ENCODE assay signal across 22 cellular contexts in the genomic region with DNA sequence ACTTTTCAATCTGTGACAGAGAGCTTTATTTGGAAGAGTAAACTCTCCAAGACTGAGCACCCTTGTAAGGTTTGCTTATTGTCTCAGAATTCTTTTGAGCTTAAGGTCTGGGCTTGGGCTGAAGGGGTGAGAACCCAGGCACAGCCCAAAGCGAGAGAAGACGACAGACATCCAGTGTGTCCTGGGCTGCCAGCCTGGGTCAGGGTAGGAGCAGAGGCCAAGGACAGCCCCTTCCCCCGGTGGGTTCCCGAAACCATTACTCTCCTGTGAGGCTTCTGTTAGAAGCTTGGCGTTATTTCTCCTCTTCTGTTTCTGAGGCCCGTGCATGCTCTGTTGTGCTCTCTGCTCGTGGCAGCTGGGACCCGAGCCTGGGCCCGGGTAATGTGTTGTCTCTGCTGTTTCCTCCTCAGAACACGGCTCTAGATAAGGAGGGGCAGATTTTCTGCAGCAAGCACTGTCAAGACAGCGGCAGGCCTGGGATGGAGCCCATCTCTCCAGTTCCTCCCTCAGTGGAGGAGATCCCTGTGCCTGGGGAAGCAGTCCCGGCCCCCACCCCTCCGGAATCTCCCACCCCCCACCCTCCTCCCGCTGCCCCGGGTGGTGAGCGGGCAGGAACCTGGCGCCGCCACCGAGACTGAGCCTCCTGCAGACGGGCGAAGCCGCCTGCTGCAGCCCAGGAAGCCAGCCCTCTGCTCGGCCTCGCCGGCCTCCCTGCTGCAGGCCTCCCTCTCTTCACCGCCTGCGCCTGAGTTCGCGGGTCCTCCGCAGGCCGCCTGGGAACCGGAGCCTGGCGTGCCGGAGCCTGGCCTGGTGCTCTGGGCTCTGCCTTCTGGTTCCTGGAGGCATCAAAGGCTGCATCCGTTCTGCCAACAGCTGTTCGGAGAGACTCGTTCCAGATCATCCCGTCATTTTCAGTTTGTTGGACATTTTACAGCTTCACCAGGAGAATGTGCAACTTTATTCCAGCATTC.
A peak's percentile ranks its signal among the peaks of the same experiment; 100 is the strongest.
DNase-seq lines count a peak whose midpoint lies in the region; ATAC-seq and TF ChIP-seq lines count a peak whose summit lies in the region.
"Had no signal": no experiment of that assay in that cellular context is flagged by ENCODE, and none has a peak within 500 bp of the region (broad histone marks: within the 10 kb centered on the region; RNA-seq: fewer than 3 reads in every experiment).

No MANE protein-coding gene starts in this region.

- H3K4me1 ChIP-seq in gastroesophageal sphincter (peaks cover 0 to 24% (median 0%) of the 10 kb centered on the region in 3 donors), mucosa of descending colon (ENCODE audit: low read depth) (peaks cover 38% of the 10 kb centered on the region)
- H3K4me1 ChIP-seq: A549, BLaER1, parathyroid adenoma, spleen had no signal

- intact Hi-C loops in Right ventricle myocardium inferior (cut with DNase I) (no loop called here), cardiac septum (cut with DNase I) (no loop called here), mucosa of descending colon (cut with DNase I, micrococcal nuclease) (no loop called here)

- no peaks in the 10 kb centered on the region for H3K27me3 Mint-ChIP-seq in type B pancreatic cell
- no peaks in the 10 kb centered on the region for H3K27me3 Mint-ChIP-seq in activated CD4-positive, alpha-beta memory T cell treated with anti-CD3 and anti-CD28 coated beads, Interleukin-2, amount 10 ng/mL, durations not matched to agents 7 days and 5 days
- H3K27me3 Mint-ChIP-seq: activated CD4-positive, alpha-beta memory T cell treated with anti-CD3 and anti-CD28 coated beads for 36 hours; activated naive CD8-positive, alpha-beta T cell treated with anti-CD3 and anti-CD28 coated beads, Interleukin-2, amount 10 ng/mL, durations not matched to agents 7 days and 5 days; naive thymus-derived CD4-positive, alpha-beta T cell had no signal

- no peak for TF ChIP-seq EP300 in gastroesophageal sphincter (IDR thresholded peaks at IDR 0.05)

- H3K9me3 ChIP-seq in gastroesophageal sphincter, result no peaks in the 10 kb centered on the region
- no peaks in the 10 kb centered on the region for H3K9me3 ChIP-seq in mucosa of descending colon
- H3K9me3 ChIP-seq: A549, BLaER1, spleen had no signal

- ATAC-seq in Right ventricle myocardium inferior, result peak; percentile 68
- no peak for ATAC-seq in gastroesophageal sphincter
- ATAC-seq in mucosa of descending colon, result peak; percentile 1
- ATAC-seq: A549; naive thymus-derived CD4-positive, alpha-beta T cell had no signal

- H3K36me3 ChIP-seq in gastroesophageal sphincter (peaks cover 0 to 56% of the 10 kb centered on the region in 2 donors), mucosa of descending colon (ENCODE audit: low read depth) (no peaks in the 10 kb centered on the region)
- H3K36me3 ChIP-seq: cardiac muscle cell had no signal

- no peaks in the 10 kb centered on the region for H3K27me3 ChIP-seq in gastroesophageal sphincter
- H3K27me3 ChIP-seq: BLaER1, cardiac muscle cell, spleen had no signal

- 53% methylated on average over 5 of the region's 38 CpGs; no CpG with 5 or more reads in 1 of the 2 donors for WGBS in gastroesophageal sphincter (ENCODE audit: low coverage in 1 of 2), 2 donors

- DNase-seq in Right ventricle myocardium inferior (ENCODE audit: missing footprints) (no peak), cardiac septum (ENCODE audit: low spot score) (no peak), mucosa of descending colon (peak in 1 of 3 donors; percentile 51), type B pancreatic cell (ENCODE audit: extremely low spot score, unreplicated experiment) (no peak), NCI-H748 treated with DMSO at 0.1 percent for 48 hours (lab: John Stamatoyannopoulos, UW) (no peak), NCI-H2081 treated with DMSO at 0.1 percent for 48 hours (lab: John Stamatoyannopoulos, UW) (no peak)
- no peak for DNase-seq in activated CD4-positive, alpha-beta memory T cell treated with anti-CD3 and anti-CD28 coated beads, Interleukin-2, amount 10 ng/mL, durations not matched to agents 7 days and 5 days
- DNase-seq: activated CD4-positive, alpha-beta memory T cell treated with anti-CD3 and anti-CD28 coated beads for 36 hours; activated naive CD8-positive, alpha-beta T cell treated with anti-CD3 and anti-CD28 coated beads, Interleukin-2, amount 10 ng/mL, durations not matched to agents 7 days and 5 days; activated T-cell treated with anti-CD3 and anti-CD28 coated beads, Interleukin-2, amount 50 U/mL, for 4 hours; HCEC 1CT; naive thymus-derived CD4-positive, alpha-beta T cell; NCI-H1436; NCI-H2171; spleen; stimulated activated CD4-positive, alpha-beta T cell treated with anti-CD3 and anti-CD28 coated beads, Interleukin-4, amount 100 ng/mL, for 4 hours had no signal

- H3K9me3 Mint-ChIP-seq in type B pancreatic cell, result no peaks in the 10 kb centered on the region
- H3K9me3 Mint-ChIP-seq in activated CD4-positive, alpha-beta memory T cell treated with anti-CD3 and anti-CD28 coated beads, Interleukin-2, amount 10 ng/mL, durations not matched to agents 7 days and 5 days, result no peaks in the 10 kb centered on the region
- H3K9me3 Mint-ChIP-seq: activated CD4-positive, alpha-beta memory T cell treated with anti-CD3 and anti-CD28 coated beads for 36 hours; activated naive CD8-positive, alpha-beta T cell treated with anti-CD3 and anti-CD28 coated beads, Interleukin-2, amount 10 ng/mL, durations not matched to agents 7 days and 5 days; activated T-cell treated with anti-CD3 and anti-CD28 coated beads, Interleukin-2, amount 50 U/mL, for 4 hours had no signal

- H3K36me3 Mint-ChIP-seq in type B pancreatic cell, result peaks cover 32% of the 10 kb centered on the region
- H3K36me3 Mint-ChIP-seq in activated CD4-positive, alpha-beta memory T cell treated with anti-CD3 and anti-CD28 coated beads, Interleukin-2, amount 10 ng/mL, durations not matched to agents 7 days and 5 days (ENCODE audit: low read depth), result no peaks in the 10 kb centered on the region
- H3K36me3 Mint-ChIP-seq: activated CD4-positive, alpha-beta memory T cell treated with anti-CD3 and anti-CD28 coated beads for 36 hours; activated naive CD8-positive, alpha-beta T cell treated with anti-CD3 and anti-CD28 coated beads, Interleukin-2, amount 10 ng/mL, durations not matched to agents 7 days and 5 days had no signal

- H3K4me3 ChIP-seq in gastroesophageal sphincter, result no peak overlapping the region
- no peak overlapping the region for H3K4me3 ChIP-seq in mucosa of descending colon
- H3K4me3 ChIP-seq: A549, BLaER1, cardiac muscle cell, spleen had no signal

- POLR2A ChIA-PET in activated CD4-positive, alpha-beta memory T cell treated with anti-CD3 and anti-CD28 coated beads, Interleukin-2, amount 10 ng/mL, durations not matched to agents 7 days and 5 days (lab: Charles Lee), result interaction anchor here (0.6 kb wide), 1 partner anchor 11 kb away, joined by 3 read pairs; no protein-coding TSS in a partner anchor

- H3K4me3 Mint-ChIP-seq in type B pancreatic cell, result no peak overlapping the region
- no peak overlapping the region for H3K4me3 Mint-ChIP-seq in activated CD4-positive, alpha-beta memory T cell treated with anti-CD3 and anti-CD28 coated beads, Interleukin-2, amount 10 ng/mL, durations not matched to agents 7 days and 5 days
- H3K4me3 Mint-ChIP-seq: activated CD4-positive, alpha-beta memory T cell treated with anti-CD3 and anti-CD28 coated beads for 36 hours; activated naive CD8-positive, alpha-beta T cell treated with anti-CD3 and anti-CD28 coated beads, Interleukin-2, amount 10 ng/mL, durations not matched to agents 7 days and 5 days; activated T-cell treated with anti-CD3 and anti-CD28 coated beads, Interleukin-2, amount 50 U/mL, for 4 hours; naive thymus-derived CD4-positive, alpha-beta T cell had no signal

- no peak for TF ChIP-seq CTCF in gastroesophageal sphincter (IDR thresholded peaks at IDR 0.05)
- no peak for TF ChIP-seq CTCF in mucosa of descending colon (IDR thresholded peaks at IDR 0.05)
- TF ChIP-seq CTCF in type B pancreatic cell (conservative IDR thresholded peaks at IDR 0.05), result no peak

- CTCF ChIA-PET in activated CD4-positive, alpha-beta memory T cell treated with anti-CD3 and anti-CD28 coated beads, Interleukin-2, amount 10 ng/mL, durations not matched to agents 7 days and 5 days (lab: Charles Lee), result interaction anchor here (0.8 to 1.3 kb wide), 2 partner anchors 9 to 12 kb away, joined by 3 read pairs; no protein-coding TSS in a partner anchor

- peak overlapping the region; percentile 50 for H3K27ac Mint-ChIP-seq in type B pancreatic cell
- no peak overlapping the region for H3K27ac Mint-ChIP-seq in activated CD4-positive, alpha-beta memory T cell treated with anti-CD3 and anti-CD28 coated beads, Interleukin-2, amount 10 ng/mL, durations not matched to agents 7 days and 5 days
- H3K27ac Mint-ChIP-seq: activated CD4-positive, alpha-beta memory T cell treated with anti-CD3 and anti-CD28 coated beads for 36 hours; activated naive CD8-positive, alpha-beta T cell treated with anti-CD3 and anti-CD28 coated beads, Interleukin-2, amount 10 ng/mL, durations not matched to agents 7 days and 5 days had no signal

- TF ChIP-seq POLR2A in gastroesophageal sphincter (IDR thresholded peaks at IDR 0.05), result no peak

- peaks cover 24% of the 10 kb centered on the region for H3K4me1 Mint-ChIP-seq in type B pancreatic cell (ENCODE audit: unreplicated experiment)
- H3K4me1 Mint-ChIP-seq in activated CD4-positive, alpha-beta memory T cell treated with anti-CD3 and anti-CD28 coated beads, Interleukin-2, amount 10 ng/mL, durations not matched to agents 7 days and 5 days, result no peaks in the 10 kb centered on the region
- H3K4me1 Mint-ChIP-seq: activated naive CD8-positive, alpha-beta T cell treated with anti-CD3 and anti-CD28 coated beads, Interleukin-2, amount 10 ng/mL, durations not matched to agents 7 days and 5 days had no signal

- peak overlapping the region in 3 of 4 donors; percentile 14 to 50 (median 21) for H3K27ac ChIP-seq in gastroesophageal sphincter
- H3K27ac ChIP-seq: A549, BLaER1, cardiac muscle cell, parathyroid adenoma, spleen, VCaP had no signal
